In the genomic region with DNA sequence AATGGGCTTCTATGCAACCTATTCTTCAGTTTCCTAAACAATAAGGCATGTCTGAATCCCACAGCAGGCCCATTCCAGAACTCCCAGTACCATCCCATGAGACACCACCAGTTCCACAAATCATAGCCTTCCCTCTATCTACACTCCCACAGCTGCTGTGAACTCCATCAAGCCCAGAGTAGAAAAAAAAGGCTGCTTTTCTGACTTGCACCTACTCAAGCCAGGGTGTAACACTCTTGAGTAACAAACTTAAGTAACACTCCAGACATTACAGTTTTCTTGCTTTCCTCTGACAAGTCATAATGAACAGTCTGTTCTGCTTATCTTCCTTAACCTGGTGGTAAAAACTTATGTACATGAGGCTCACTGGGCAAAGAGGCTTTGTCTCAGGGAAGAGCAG, we compare ENCODE assay signal across 21 cellular contexts.
DNase-seq lines count a peak whose midpoint lies in the region; ATAC-seq and TF ChIP-seq lines count a peak whose summit lies in the region.
"Had no signal": no experiment of that assay in that cellular context is flagged by ENCODE, and none has a peak within 500 bp of the region (broad histone marks: within the 10 kb centered on the region; RNA-seq: fewer than 3 reads in every experiment).

No MANE protein-coding gene starts in this region.

- H3K27me3 Mint-ChIP-seq in Calu3 (ENCODE audit: unreplicated experiment), result no peaks in the 10 kb centered on the region
- H3K27me3 Mint-ChIP-seq: central memory CD8-positive, alpha-beta T cell had no signal

- DNase-seq in Calu3 (no peak), choroid plexus epithelial cell (ENCODE audit: low read depth) (peak; percentile 59), left cardiac atrium (no peak), psoas muscle (no peak), NCI-H187 treated with DMSO at 0.1 percent for 48 hours (lab: John Stamatoyannopoulos, UW) (no peak), T-helper 1 cell (no peak), NCI-H82 treated with DMSO at 0.1 percent for 48 hours (lab: John Stamatoyannopoulos, UW; ENCODE audit: unreplicated experiment) (no peak)
- DNase-seq: effector CD8-positive, alpha-beta T cell; foreskin fibroblast; GF-D8; HFFc6; Kasumi-1; trophoblast cell had no signal

- H3K9me3 ChIP-seq in psoas muscle, result no peaks in the 10 kb centered on the region

- no peak for TF ChIP-seq CTCF in Calu3 (IDR thresholded peaks at IDR 0.05; ENCODE audit: unreplicated experiment)
- no peak for TF ChIP-seq CTCF in choroid plexus epithelial cell (conservative IDR thresholded peaks at IDR 0.05; ENCODE audit: low read depth, low read length)
- TF ChIP-seq CTCF in psoas muscle (IDR thresholded peaks at IDR 0.05), result no peak

- intact Hi-C loops in Calu3 (cut with micrococcal nuclease; ENCODE audit: unreplicated experiment) (no loop called here), left cardiac atrium (cut with DNase I) (no loop called here), psoas muscle (cut with DNase I) (no loop called here)

- no peaks in the 10 kb centered on the region for H3K36me3 ChIP-seq in psoas muscle (ENCODE audit: insufficient read depth in 1 of 2, low read depth in 1 of 2)

- no peaks in the 10 kb centered on the region for H3K27me3 ChIP-seq in psoas muscle (ENCODE audit: insufficient read depth in 3 of 3, low read length in 2 of 3)

- H3K4me1 Mint-ChIP-seq in Calu3 (ENCODE audit: low read depth, unreplicated experiment), result peaks cover 37% of the 10 kb centered on the region
- H3K4me1 Mint-ChIP-seq: central memory CD8-positive, alpha-beta T cell had no signal

- H3K4me3 Mint-ChIP-seq in Calu3 (ENCODE audit: low read depth, unreplicated experiment), result no peak overlapping the region
- H3K4me3 Mint-ChIP-seq: CD14-positive monocyte; central memory CD8-positive, alpha-beta T cell; HFFc6 had no signal

- no peak overlapping the region for H3K27ac ChIP-seq in psoas muscle
- H3K27ac ChIP-seq: parathyroid adenoma, SK-N-MC had no signal

- CTCF ChIA-PET in Calu3 (lab: Charles Lee), result no interaction called here

- peak overlapping the region; percentile 19 for H3K27ac Mint-ChIP-seq in Calu3 (ENCODE audit: unreplicated experiment)
- H3K27ac Mint-ChIP-seq: HFFc6 had no signal

- H3K4me3 ChIP-seq in choroid plexus epithelial cell (ENCODE audit: low read depth, low read length) (no peak overlapping the region), psoas muscle (no peak overlapping the region)
- H3K4me3 ChIP-seq: GM12878, SK-N-MC had no signal

- peaks cover 7% of the 10 kb centered on the region for H3K36me3 Mint-ChIP-seq in Calu3 (ENCODE audit: insufficient read depth, unreplicated experiment)
- H3K36me3 Mint-ChIP-seq: CD14-positive monocyte had no signal

- no peaks in the 10 kb centered on the region for H3K9me3 Mint-ChIP-seq in Calu3 (ENCODE audit: low read depth, unreplicated experiment)
- H3K9me3 Mint-ChIP-seq: central memory CD8-positive, alpha-beta T cell; HFFc6 had no signal

- H3K4me1 ChIP-seq in psoas muscle, result peaks cover 8% of the 10 kb centered on the region
- H3K4me1 ChIP-seq: parathyroid adenoma had no signal

- ATAC-seq in left cardiac atrium, result peak; percentile 74 to 95
- ATAC-seq in psoas muscle, result peak in 3 of 4 donors; percentile 53 to 57 (median 57)
- ATAC-seq in HG02759 (IDR thresholded peaks at IDR 0.05; ENCODE audit: unreplicated experiment), result no peak
- ATAC-seq: activated CD4-positive, CD25-positive, alpha-beta regulatory T cell treated with anti-CD3 and anti-CD28 coated beads, Interleukin-2, amount 50 U/mL, for 24 hours; GM12878; Panc1 had no signal

- no TSS peak for BruUV-seq in Calu3 (replicated peaks; lab: Mats Ljungman, UMichigan)
